13 cellular contexts compared by ENCODE assay signal in genomic region chr4:37243722-37244582, GRCh38. TPM values are rescaled to one million over a fixed set of nuclear protein-coding genes. Genes with fewer than 3 reads are reported as not detected.
DNase-seq lines count a peak whose midpoint lies in the region; ATAC-seq and TF ChIP-seq lines count a peak whose summit lies in the region.
"Had no signal": no experiment of that assay in that cellular context is flagged by ENCODE, and none has a peak within 500 bp of the region (broad histone marks: within the 10 kb centered on the region; RNA-seq: fewer than 3 reads in every experiment).

No MANE protein-coding gene starts in this region.

- no peak overlapping the region for H3K4me3 ChIP-seq in mammary epithelial cell (replicated peaks in 1 of 3; ENCODE audit: insufficient read depth in 1 of 3, low read depth in 2 of 3, low read length in 3 of 3)
- H3K4me3 ChIP-seq in mesendoderm (ENCODE audit: low read length), result peak overlapping the region; percentile 6
- H3K4me3 ChIP-seq: body of pancreas had no signal

- ATAC-seq in sciatic nerve, result no peak
- ATAC-seq in activated CD4-positive, CD25-positive, alpha-beta regulatory T cell treated with anti-CD3 and anti-CD28 coated beads, Interleukin-2, amount 50 U/mL, for 24 hours, result no peak
- ATAC-seq: body of pancreas; CD8-positive, alpha-beta T cell had no signal

- DNase-seq in Calu3 (peak; percentile 51), GM20000 (ENCODE audit: low spot score) (peak; percentile 26), mammary epithelial cell (peak; percentile 17), mesendoderm (peak; percentile 70), sciatic nerve (ENCODE audit: low spot score) (no peak), cerebellar nuclear complex (lab: John Stamatoyannopoulos, UW) (no peak), GF-D8 (lab: John Stamatoyannopoulos, UW) (no peak)
- DNase-seq: CD8-positive, alpha-beta T cell; naive B cell; NCI-H1105 had no signal

- no peaks in the 10 kb centered on the region for H3K4me1 ChIP-seq in mammary epithelial cell (ENCODE audit: insufficient read depth, low read length)
- H3K4me1 ChIP-seq in mesendoderm (ENCODE audit: control insufficient read depth, low read depth, low read length), result peaks cover 4% of the 10 kb centered on the region

- intact Hi-C loops in Calu3 (cut with micrococcal nuclease; ENCODE audit: unreplicated experiment), result loop anchor here (2.0 to 10.0 kb wide), 3 partner anchors 78 to 829 kb away; no protein-coding TSS in a partner anchor
- intact Hi-C loops in mammary epithelial cell (cut with micrococcal nuclease), result no loop called here
- intact Hi-C loops in sciatic nerve (cut with DNase I), result no loop called here

- peaks cover 3% of the 10 kb centered on the region for H3K9me3 ChIP-seq in mammary epithelial cell (replicated peaks; ENCODE audit: insufficient read depth, low read length)
- H3K9me3 ChIP-seq: body of pancreas had no signal

- no peak overlapping the region for H3K4ac ChIP-seq in mesendoderm (ENCODE audit: low read depth, low read length)

- peak overlapping the region; percentile 87 for H3K4me3 Mint-ChIP-seq in Calu3 (ENCODE audit: low read depth, unreplicated experiment)
- H3K4me3 Mint-ChIP-seq: CD8-positive, alpha-beta T cell had no signal

- H3K27me3 Mint-ChIP-seq in Calu3 (ENCODE audit: unreplicated experiment), result no peaks in the 10 kb centered on the region

- H3K18ac ChIP-seq in mesendoderm (ENCODE audit: low read length), result no peak overlapping the region

- no peak overlapping the region for H2AK5ac ChIP-seq in mesendoderm (ENCODE audit: low read length)

- H3K79me1 ChIP-seq in mesendoderm (ENCODE audit: low read length), result no peaks in the 10 kb centered on the region

- H3K23ac ChIP-seq in mesendoderm (ENCODE audit: low read length), result no peak overlapping the region

- TF ChIP-seq CTCF in Calu3 (IDR thresholded peaks at IDR 0.05; ENCODE audit: unreplicated experiment) (peak; percentile 47), GM20000 (IDR thresholded peaks at IDR 0.05; ENCODE audit: extremely low read depth, missing control alignments) (no peak), mammary epithelial cell (conservative IDR thresholded peaks at IDR 0.05 in 1 of 2, IDR thresholded peaks at IDR 0.05 in 1 of 2; ENCODE audit: extremely low read depth in 1 of 2, insufficient read depth in 1 of 2, low read depth in 1 of 2, low read length in 2 of 2) (no peak)

- no peak overlapping the region for H4K8ac ChIP-seq in mesendoderm (ENCODE audit: low read depth, low read length)

- no peak overlapping the region for H3K27ac Mint-ChIP-seq in Calu3 (ENCODE audit: unreplicated experiment)
- H3K27ac Mint-ChIP-seq: CD8-positive, alpha-beta T cell; naive B cell had no signal

- H3K27me3 ChIP-seq in mammary epithelial cell (ENCODE audit: insufficient read depth, low read length) (peaks cover 14% of the 10 kb centered on the region), mesendoderm (ENCODE audit: insufficient read depth, low read length, poor library complexity) (peaks cover 22% of the 10 kb centered on the region)
- H3K27me3 ChIP-seq: body of pancreas had no signal

- no peak overlapping the region for H2BK5ac ChIP-seq in mesendoderm (ENCODE audit: low read length)

- H2BK15ac ChIP-seq in mesendoderm (replicated peaks; ENCODE audit: low read depth), result no peak overlapping the region

- no peaks in the 10 kb centered on the region for H3K79me2 ChIP-seq in mammary epithelial cell (ENCODE audit: insufficient read depth, low read length)
- H3K79me2 ChIP-seq in mesendoderm (ENCODE audit: control insufficient read depth, insufficient read depth, low read length), result no peaks in the 10 kb centered on the region

- peaks cover 23% of the 10 kb centered on the region for H3K36me3 Mint-ChIP-seq in Calu3 (ENCODE audit: insufficient read depth, unreplicated experiment)
- H3K36me3 Mint-ChIP-seq: CD8-positive, alpha-beta T cell; naive B cell had no signal

- WGBS in mammary epithelial cell (ENCODE audit: low coverage, missing lambda C conversion rate), result 15% methylated on average over 16 of the region's 70 CpGs
- WGBS in mesendoderm (ENCODE audit: extremely low coverage, insufficient coverage, low lambda C conversion rate), result no CpG with 5 or more reads among the region's 70 CpGs

- dilution Hi-C loops in mammary epithelial cell (cut with HindIII; ENCODE audit: low sequenced_read_pairs), result no loop called here

- no peak overlapping the region for H2BK120ac ChIP-seq in mesendoderm (ENCODE audit: low read depth, low read length)

- H3K56ac ChIP-seq in mesendoderm (ENCODE audit: low read length), result no peak overlapping the region

- H3K27ac ChIP-seq in mammary epithelial cell (ENCODE audit: insufficient read depth, low read depth, low read length), result no peak overlapping the region
- H3K27ac ChIP-seq in mesendoderm (ENCODE audit: low read depth, low read length), result no peak overlapping the region
- H3K27ac ChIP-seq: body of pancreas had no signal

- no peaks in the 10 kb centered on the region for H3K36me3 ChIP-seq in mammary epithelial cell (ENCODE audit: insufficient read depth, low read length)
- no peaks in the 10 kb centered on the region for H3K36me3 ChIP-seq in mesendoderm (ENCODE audit: control insufficient read depth, insufficient read depth, low read length)

- no peak overlapping the region for H3K9ac ChIP-seq in mammary epithelial cell (ENCODE audit: insufficient read depth, low read length)
- peak overlapping the region; percentile 31 for H3K9ac ChIP-seq in mesendoderm (ENCODE audit: low read length)

- H2AFZ ChIP-seq in mammary epithelial cell (ENCODE audit: low read depth, low read length), result no peak overlapping the region

- no peaks in the 10 kb centered on the region for H4K20me1 ChIP-seq in mammary epithelial cell (ENCODE audit: insufficient read depth, low read length)

- in situ Hi-C loops in mammary epithelial cell (cut with MboI; ENCODE audit: low sequenced_read_pairs in 2 of 2), result no loop called here

- H3K4me2 ChIP-seq in mammary epithelial cell (ENCODE audit: insufficient read depth, low read depth, low read length) (no peak overlapping the region), mesendoderm (ENCODE audit: low read length) (peak overlapping the region; percentile 67)

- CTCF ChIA-PET in Calu3 (lab: Charles Lee), result interaction anchor here (1.6 to 2.7 kb wide), 3 partner anchors 75 to 137 kb away, joined by 4 to 9 read pairs (median 5); no protein-coding TSS in a partner anchor
- CTCF ChIA-PET in mammary epithelial cell (lab: Charles Lee; ENCODE audit: low non-redundant PET), result no interaction called here

- no peaks in the 10 kb centered on the region for H3K9me3 Mint-ChIP-seq in Calu3 (ENCODE audit: low read depth, unreplicated experiment)
- H3K9me3 Mint-ChIP-seq: CD8-positive, alpha-beta T cell had no signal

- BruUV-seq in Calu3 (replicated peaks; lab: Mats Ljungman, UMichigan) (no TSS peak), mammary epithelial cell (replicated peaks; lab: Mats Ljungman, UMichigan) (no TSS peak)

- H4K5ac ChIP-seq in mesendoderm (ENCODE audit: low read length), result no peak overlapping the region

- H3K4me1 Mint-ChIP-seq in Calu3 (ENCODE audit: low read depth, unreplicated experiment), result peaks cover 8% of the 10 kb centered on the region

RNA-seq across cellular contexts. Expression of gene NWD2, which starts 0.6 kb away (rescaled TPM):
- total RNA-seq in Calu3 (2022) (1.4 TPM in 2 replicates), mammary epithelial cell (not detected), sciatic nerve (not detected)
- not detected for polyA plus RNA-seq in mammary epithelial cell
- polyA minus RNA-seq in mammary epithelial cell, result not detected
- 0.41 TPM for polyA plus RNA-seq in mesendoderm (2013, experiment 1 of 2)
- polyA plus RNA-seq in mesendoderm (2013, experiment 2 of 2), result 0.36 TPM
- total RNA-seq: activated CD8-positive, alpha-beta memory T cell treated with anti-CD3 and anti-CD28 coated beads for 36 hours; CD8-positive, alpha-beta T cell had no signal

Comparison
In these comparisons a context has a peak if more than half of its experiments do, and no peak if none do; other contexts are left out.
1. DNase-seq: peak in Calu3 (single experiment), GM20000 (single experiment), mammary epithelial cell (single experiment) and mesendoderm (single experiment); none in sciatic nerve (single experiment), cerebellar nuclear complex (0 of 2) and GF-D8 (single experiment).